In the genomic region with DNA sequence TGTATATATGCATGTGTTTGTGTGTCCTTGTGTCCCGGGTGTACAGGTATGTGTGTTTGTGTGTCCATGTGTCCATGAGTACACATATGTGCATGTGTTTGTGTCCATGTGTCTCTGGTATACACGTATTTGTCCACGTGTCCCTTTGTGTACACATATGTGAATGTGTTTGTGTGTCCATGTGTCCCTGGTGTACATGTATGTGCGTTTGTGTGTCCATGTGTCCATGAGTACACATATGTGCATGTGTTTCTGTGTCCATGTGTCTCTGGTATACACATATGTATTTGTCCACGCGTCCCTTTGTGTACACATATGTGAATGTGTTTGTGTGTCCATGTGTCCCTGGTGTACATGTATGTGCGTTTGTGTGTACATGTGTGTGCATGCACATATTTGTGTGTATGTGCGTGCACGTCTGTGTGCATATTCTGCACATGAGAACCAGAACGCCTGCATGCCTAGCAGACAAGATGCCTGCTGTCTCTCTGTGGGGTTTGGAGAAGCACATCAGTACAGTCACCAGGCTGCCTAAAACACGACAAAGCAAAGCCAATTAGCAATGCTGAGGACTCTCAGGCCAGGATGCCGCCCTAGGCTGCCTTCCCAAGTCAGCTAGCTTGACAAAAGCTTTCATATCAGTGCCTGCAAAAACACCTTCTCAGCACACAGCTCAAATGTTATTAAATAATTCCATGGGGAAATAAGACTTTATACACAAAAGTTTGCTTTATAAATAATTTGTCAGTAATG, we compare ENCODE assay signal across 19 cellular contexts.
A peak's percentile ranks its signal among the peaks of the same experiment; 100 is the strongest.
DNase-seq lines count a peak whose midpoint lies in the region; ATAC-seq, FAIRE-seq and TF ChIP-seq lines count a peak whose summit lies in the region.
"Had no signal": no experiment of that assay in that cellular context is flagged by ENCODE, and none has a peak within 500 bp of the region (broad histone marks: within the 10 kb centered on the region; RNA-seq: fewer than 3 reads in every experiment).

No MANE protein-coding gene starts in this region.

- CTCF ChIA-PET in WTC11 (lab: Charles Lee), result interaction anchor here (1.1 kb wide), 1 partner anchor 12 kb away, joined by 3 read pairs; no protein-coding TSS in a partner anchor

- no peaks in the 10 kb centered on the region; the same call in 1 of the 2 replicates for H3K27me3 Mint-ChIP-seq in WTC11 (ENCODE audit: low read depth)
- no peaks in the 10 kb centered on the region for H3K27me3 Mint-ChIP-seq in nephron (ENCODE audit: low read depth)
- H3K27me3 Mint-ChIP-seq: CD4-positive, alpha-beta T cell; IgD-negative memory B cell had no signal

- FAIRE-seq in HTR-8/SVneo (lab: Jason Lieb, UNC), result peak; percentile 93
- FAIRE-seq: H54, RCC 7860 had no signal

- no peaks in the 10 kb centered on the region; the same call in 1 of the 2 replicates for H3K36me3 Mint-ChIP-seq in WTC11
- H3K36me3 Mint-ChIP-seq in nephron (ENCODE audit: low read depth), result no peaks in the 10 kb centered on the region
- H3K36me3 Mint-ChIP-seq: IgD-negative memory B cell had no signal

- POLR2A ChIA-PET in WTC11 (lab: Charles Lee), result no interaction called here

- TF ChIP-seq CTCF in WTC11 (IDR thresholded peaks at IDR 0.05), result no peak
- TF ChIP-seq CTCF in nephron (IDR thresholded peaks at IDR 0.05; ENCODE audit: unreplicated experiment in 3 of 3), result no peak

- ATAC-seq in WTC11, result no peak
- ATAC-seq in GM21381 (IDR thresholded peaks at IDR 0.05; ENCODE audit: unreplicated experiment), result no peak

- DNase-seq in HTR-8/SVneo (ENCODE audit: insufficient read length, low spot score) (no peak), WTC11 (ENCODE audit: low spot score) (no peak)
- no peak for DNase-seq in stimulated activated CD4-positive, alpha-beta T cell treated with anti-CD3 and anti-CD28 coated beads, Interleukin-4, amount 100 ng/mL, for 4 hours
- DNase-seq in stimulated activated CD4-positive, alpha-beta T cell treated with anti-CD3 and anti-CD28 coated beads, Interleukin-4, amount 100 ng/mL, for 1 hour, result no peak
- no peak for DNase-seq in activated CD4-positive, alpha-beta T cell treated with anti-CD3 and anti-CD28 coated beads for 4 hours
- DNase-seq: CD4-positive, alpha-beta T cell; COR-L47; DMS79; HFFc6; NCI-H1105; NCI-H146; NCI-H2029; NCI-H524 treated with DMSO at 0.1 percent for 48 hours; NCI-H82 had no signal

- peaks cover 13% of the 10 kb centered on the region for H3K4me1 Mint-ChIP-seq in WTC11
- peaks cover 8% of the 10 kb centered on the region for H3K4me1 Mint-ChIP-seq in nephron
- H3K4me1 Mint-ChIP-seq: IgD-negative memory B cell had no signal

- no peak overlapping the region for H3K27ac Mint-ChIP-seq in WTC11
- peak overlapping the region; percentile 51 to 69 (median 61) for H3K27ac Mint-ChIP-seq in nephron
- H3K27ac Mint-ChIP-seq: CD4-positive, alpha-beta T cell; HFFc6 had no signal

- H3K4me3 Mint-ChIP-seq in WTC11 (no peak overlapping the region), nephron (no peak overlapping the region)
- H3K4me3 Mint-ChIP-seq: CD4-positive, alpha-beta T cell; HFFc6; IgD-negative memory B cell had no signal

- no peaks in the 10 kb centered on the region for H3K9me3 Mint-ChIP-seq in WTC11
- H3K9me3 Mint-ChIP-seq in nephron, result no peaks in the 10 kb centered on the region
- H3K9me3 Mint-ChIP-seq: CD4-positive, alpha-beta T cell had no signal

TF ChIP-seq in WTC11, 78 proteins besides CTCF, POLR2A, EP300 and RAD21:
- TF ChIP-seq, protein P1, sequence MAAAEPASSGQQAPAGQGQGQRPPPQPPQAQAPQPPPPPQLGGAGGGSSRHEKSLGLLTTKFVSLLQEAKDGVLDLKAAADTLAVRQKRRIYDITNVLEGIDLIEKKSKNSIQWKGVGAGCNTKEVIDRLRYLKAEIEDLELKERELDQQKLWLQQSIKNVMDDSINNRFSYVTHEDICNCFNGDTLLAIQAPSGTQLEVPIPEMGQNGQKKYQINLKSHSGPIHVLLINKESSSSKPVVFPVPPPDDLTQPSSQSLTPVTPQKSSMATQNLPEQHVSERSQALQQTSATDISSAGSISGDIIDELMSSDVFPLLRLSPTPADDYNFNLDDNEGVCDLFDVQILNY (CRISPR knock-in tag; IDR thresholded peaks at IDR 0.05), result no peak
- TF ChIP-seq TP53 (CRISPR knock-in tag; IDR thresholded peaks at IDR 0.05) (no peak), SMAD3 (CRISPR knock-in tag; IDR thresholded peaks at IDR 0.05; ENCODE audit: borderline replicate concordance) (no peak), FOXJ3 (CRISPR knock-in tag; IDR thresholded peaks at IDR 0.05; ENCODE audit: borderline replicate concordance) (no peak), ZNF232 (CRISPR knock-in tag; IDR thresholded peaks at IDR 0.05) (no peak)
- TF ChIP-seq, protein P2, sequence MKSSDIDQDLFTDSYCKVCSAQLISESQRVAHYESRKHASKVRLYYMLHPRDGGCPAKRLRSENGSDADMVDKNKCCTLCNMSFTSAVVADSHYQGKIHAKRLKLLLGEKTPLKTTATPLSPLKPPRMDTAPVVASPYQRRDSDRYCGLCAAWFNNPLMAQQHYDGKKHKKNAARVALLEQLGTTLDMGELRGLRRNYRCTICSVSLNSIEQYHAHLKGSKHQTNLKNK (CRISPR knock-in tag; IDR thresholded peaks at IDR 0.05), result no peak
- TF ChIP-seq, protein P3, sequence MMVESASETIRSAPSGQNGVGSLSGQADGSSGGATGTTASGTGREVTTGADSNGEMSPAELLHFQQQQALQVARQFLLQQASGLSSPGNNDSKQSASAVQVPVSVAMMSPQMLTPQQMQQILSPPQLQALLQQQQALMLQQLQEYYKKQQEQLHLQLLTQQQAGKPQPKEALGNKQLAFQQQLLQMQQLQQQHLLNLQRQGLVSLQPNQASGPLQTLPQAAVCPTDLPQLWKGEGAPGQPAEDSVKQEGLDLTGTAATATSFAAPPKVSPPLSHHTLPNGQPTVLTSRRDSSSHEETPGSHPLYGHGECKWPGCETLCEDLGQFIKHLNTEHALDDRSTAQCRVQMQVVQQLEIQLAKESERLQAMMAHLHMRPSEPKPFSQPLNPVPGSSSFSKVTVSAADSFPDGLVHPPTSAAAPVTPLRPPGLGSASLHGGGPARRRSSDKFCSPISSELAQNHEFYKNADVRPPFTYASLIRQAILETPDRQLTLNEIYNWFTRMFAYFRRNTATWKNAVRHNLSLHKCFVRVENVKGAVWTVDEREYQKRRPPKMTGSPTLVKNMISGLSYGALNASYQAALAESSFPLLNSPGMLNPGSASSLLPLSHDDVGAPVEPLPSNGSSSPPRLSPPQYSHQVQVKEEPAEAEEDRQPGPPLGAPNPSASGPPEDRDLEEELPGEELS (CRISPR knock-in tag; IDR thresholded peaks at IDR 0.05), result 0 out of 2 replicates have a peak, but pooled peaks have one; percentile 21
- TF ChIP-seq, protein P4, sequence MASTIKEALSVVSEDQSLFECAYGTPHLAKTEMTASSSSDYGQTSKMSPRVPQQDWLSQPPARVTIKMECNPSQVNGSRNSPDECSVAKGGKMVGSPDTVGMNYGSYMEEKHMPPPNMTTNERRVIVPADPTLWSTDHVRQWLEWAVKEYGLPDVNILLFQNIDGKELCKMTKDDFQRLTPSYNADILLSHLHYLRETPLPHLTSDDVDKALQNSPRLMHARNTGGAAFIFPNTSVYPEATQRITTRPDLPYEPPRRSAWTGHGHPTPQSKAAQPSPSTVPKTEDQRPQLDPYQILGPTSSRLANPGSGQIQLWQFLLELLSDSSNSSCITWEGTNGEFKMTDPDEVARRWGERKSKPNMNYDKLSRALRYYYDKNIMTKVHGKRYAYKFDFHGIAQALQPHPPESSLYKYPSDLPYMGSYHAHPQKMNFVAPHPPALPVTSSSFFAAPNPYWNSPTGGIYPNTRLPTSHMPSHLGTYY (CRISPR knock-in tag; IDR thresholded peaks at IDR 0.05), result no peak
